In the genomic region with DNA sequence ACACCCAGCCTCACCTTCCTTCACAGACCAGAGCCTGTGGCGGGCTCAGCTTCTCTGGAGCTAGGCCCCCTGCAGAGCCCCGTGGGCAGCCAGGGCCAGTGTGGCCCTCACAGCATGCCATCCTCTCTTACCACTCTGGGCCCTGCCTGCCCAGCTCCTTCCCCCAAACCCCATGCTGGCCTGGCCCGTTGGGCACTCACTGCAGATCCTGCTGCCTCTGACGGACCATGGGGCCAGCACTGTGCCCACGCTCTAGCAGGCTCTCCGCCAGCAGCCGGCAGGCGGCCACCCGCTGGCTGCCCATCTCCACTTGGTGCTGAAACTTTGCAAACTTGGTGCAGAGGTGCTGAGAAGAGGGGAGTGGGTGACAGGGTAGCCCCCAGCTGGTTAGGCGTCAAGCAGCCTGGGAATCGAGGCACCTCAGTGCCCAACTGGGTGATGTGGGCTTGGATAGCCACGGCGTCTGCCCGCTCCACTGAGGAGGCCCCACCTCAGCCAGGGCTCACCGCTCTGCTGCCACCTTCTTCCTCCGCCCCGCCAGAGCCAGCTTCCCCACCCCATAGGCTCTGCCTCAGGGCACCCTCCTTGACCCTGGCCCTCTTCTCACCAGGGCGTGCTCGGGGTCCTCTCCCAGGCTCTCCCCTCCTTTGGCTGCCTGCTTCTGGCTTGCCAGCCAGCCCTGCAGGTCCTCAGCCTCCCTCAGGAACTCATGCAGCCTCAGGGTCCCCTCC, we compare ENCODE assay signal across 16 cellular contexts. TPM values are rescaled to one million over a fixed set of nuclear protein-coding genes. Genes with fewer than 3 reads are reported as not detected.
DNase-seq lines count a peak whose midpoint lies in the region; ATAC-seq and TF ChIP-seq lines count a peak whose summit lies in the region.
"Had no signal": no experiment of that assay in that cellular context is flagged by ENCODE, and none has a peak within 500 bp of the region (broad histone marks: within the 10 kb centered on the region; RNA-seq: fewer than 3 reads in every experiment).

No MANE protein-coding gene starts in this region.

- H3K9me3 Mint-ChIP-seq in activated naive CD4-positive, alpha-beta T cell treated with anti-CD3 and anti-CD28 coated beads, Interleukin-2, amount 10 ng/mL, durations not matched to agents 7 days and 5 days = no peaks in the 10 kb centered on the region
- no peaks in the 10 kb centered on the region for H3K9me3 Mint-ChIP-seq in HFFc6
- no peaks in the 10 kb centered on the region for H3K9me3 Mint-ChIP-seq in activated CD4-positive, alpha-beta memory T cell treated with anti-CD3 and anti-CD28 coated beads, Interleukin-2, amount 10 ng/mL, durations not matched to agents 7 days and 5 days
- no peaks in the 10 kb centered on the region for H3K9me3 Mint-ChIP-seq in naive thymus-derived CD8-positive, alpha-beta T cell
- H3K9me3 Mint-ChIP-seq: stimulated activated naive CD8-positive, alpha-beta T cell treated with anti-CD3 and anti-CD28 coated beads, Interleukin-15, amount 100 ng/mL, for 72 hours had no signal

- no peak overlapping the region for H3K4me3 Mint-ChIP-seq in activated naive CD4-positive, alpha-beta T cell treated with anti-CD3 and anti-CD28 coated beads, Interleukin-2, amount 10 ng/mL, durations not matched to agents 7 days and 5 days
- no peak overlapping the region for H3K4me3 Mint-ChIP-seq in HFFc6
- H3K4me3 Mint-ChIP-seq in activated CD4-positive, alpha-beta memory T cell treated with anti-CD3 and anti-CD28 coated beads, Interleukin-2, amount 10 ng/mL, durations not matched to agents 7 days and 5 days = no peak overlapping the region
- H3K4me3 Mint-ChIP-seq in naive thymus-derived CD8-positive, alpha-beta T cell = no peak overlapping the region

- POLR2A ChIA-PET in activated CD4-positive, alpha-beta memory T cell treated with anti-CD3 and anti-CD28 coated beads, Interleukin-2, amount 10 ng/mL, durations not matched to agents 7 days and 5 days (lab: Charles Lee) = interaction anchor here (0.9 to 1.9 kb wide), 14 partner anchors 9 to 97 kb away, joined by 3 to 16 read pairs (median 5); a partner anchor contains a TSS
- POLR2A ChIA-PET in naive thymus-derived CD8-positive, alpha-beta T cell (lab: Charles Lee) = interaction anchor here (1.1 to 1.6 kb wide), 3 partner anchors 10 to 33 kb away, joined by 3 to 4 read pairs (median 3); no protein-coding TSS in a partner anchor

- H3K27me3 Mint-ChIP-seq in activated naive CD4-positive, alpha-beta T cell treated with anti-CD3 and anti-CD28 coated beads, Interleukin-2, amount 10 ng/mL, durations not matched to agents 7 days and 5 days = peaks cover 41% of the 10 kb centered on the region
- H3K27me3 Mint-ChIP-seq in HFFc6 (ENCODE audit: insufficient read depth) = peaks cover 11% of the 10 kb centered on the region
- H3K27me3 Mint-ChIP-seq in activated CD4-positive, alpha-beta memory T cell treated with anti-CD3 and anti-CD28 coated beads, Interleukin-2, amount 10 ng/mL, durations not matched to agents 7 days and 5 days = no peaks in the 10 kb centered on the region
- no peaks in the 10 kb centered on the region for H3K27me3 Mint-ChIP-seq in naive thymus-derived CD8-positive, alpha-beta T cell
- H3K27me3 Mint-ChIP-seq: stimulated activated naive CD8-positive, alpha-beta T cell treated with anti-CD3 and anti-CD28 coated beads, Interleukin-15, amount 100 ng/mL, for 72 hours had no signal

- H3K4me1 Mint-ChIP-seq in activated naive CD4-positive, alpha-beta T cell treated with anti-CD3 and anti-CD28 coated beads, Interleukin-2, amount 10 ng/mL, durations not matched to agents 7 days and 5 days = peaks cover 12% of the 10 kb centered on the region
- peaks cover 12% of the 10 kb centered on the region for H3K4me1 Mint-ChIP-seq in HFFc6 (ENCODE audit: low read depth)
- peaks cover 19% of the 10 kb centered on the region for H3K4me1 Mint-ChIP-seq in activated CD4-positive, alpha-beta memory T cell treated with anti-CD3 and anti-CD28 coated beads, Interleukin-2, amount 10 ng/mL, durations not matched to agents 7 days and 5 days
- H3K4me1 Mint-ChIP-seq in naive thymus-derived CD8-positive, alpha-beta T cell = peaks cover 4 to 15% (median 13%) of the 10 kb centered on the region in 4 donors

- no peak for TF ChIP-seq CTCF in HFFc6 (IDR thresholded peaks at IDR 0.05)

- peak overlapping the region; percentile 87 for H3K27ac Mint-ChIP-seq in activated naive CD4-positive, alpha-beta T cell treated with anti-CD3 and anti-CD28 coated beads, Interleukin-2, amount 10 ng/mL, durations not matched to agents 7 days and 5 days
- peak overlapping the region; percentile 91 for H3K27ac Mint-ChIP-seq in HFFc6
- peak overlapping the region; percentile 84 for H3K27ac Mint-ChIP-seq in activated CD4-positive, alpha-beta memory T cell treated with anti-CD3 and anti-CD28 coated beads, Interleukin-2, amount 10 ng/mL, durations not matched to agents 7 days and 5 days
- peak overlapping the region in 9 of 10 donors; percentile 11 to 96 (median 87) for H3K27ac Mint-ChIP-seq in naive thymus-derived CD8-positive, alpha-beta T cell

- no peak for ATAC-seq in naive thymus-derived CD8-positive, alpha-beta T cell
- ATAC-seq: psoas muscle had no signal

- no peak for DNase-seq in activated naive CD4-positive, alpha-beta T cell treated with anti-CD3 and anti-CD28 coated beads, Interleukin-2, amount 10 ng/mL, durations not matched to agents 7 days and 5 days
- DNase-seq in activated naive CD4-positive, alpha-beta T cell (lab: John Stamatoyannopoulos, UW) = no peak
- DNase-seq in HFFc6 = no peak
- no peak for DNase-seq in activated CD4-positive, alpha-beta memory T cell treated with anti-CD3 and anti-CD28 coated beads, Interleukin-2, amount 10 ng/mL, durations not matched to agents 7 days and 5 days
- DNase-seq in naive thymus-derived CD8-positive, alpha-beta T cell = no peak
- no peak for DNase-seq in NCI-H526 treated with DMSO at 0.1 percent for 48 hours (lab: John Stamatoyannopoulos, UW)
- no peak for DNase-seq in nucleus accumbens (lab: John Stamatoyannopoulos, UW)
- DNase-seq in SK-N-DZ (ENCODE audit: low spot score) = no peak
- DNase-seq: heart right ventricle, NCI-H1105 treated with DMSO at 0.1 percent for 48 hours, NCI-H1930, NCI-H526, Peyer's patch, psoas muscle, uterus had no signal

- no peaks in the 10 kb centered on the region for H3K36me3 Mint-ChIP-seq in activated naive CD4-positive, alpha-beta T cell treated with anti-CD3 and anti-CD28 coated beads, Interleukin-2, amount 10 ng/mL, durations not matched to agents 7 days and 5 days
- H3K36me3 Mint-ChIP-seq in HFFc6 (ENCODE audit: low read depth) = no peaks in the 10 kb centered on the region
- H3K36me3 Mint-ChIP-seq in activated CD4-positive, alpha-beta memory T cell treated with anti-CD3 and anti-CD28 coated beads, Interleukin-2, amount 10 ng/mL, durations not matched to agents 7 days and 5 days (ENCODE audit: low read depth) = no peaks in the 10 kb centered on the region
- H3K36me3 Mint-ChIP-seq in naive thymus-derived CD8-positive, alpha-beta T cell = no peaks in the 10 kb centered on the region

- CTCF ChIA-PET in activated naive CD4-positive, alpha-beta T cell treated with anti-CD3 and anti-CD28 coated beads, Interleukin-2, amount 10 ng/mL, durations not matched to agents 7 days and 5 days (lab: Charles Lee) = interaction anchor here (0.7 to 1.3 kb wide), 5 partner anchors 14 to 97 kb away, joined by 3 to 4 read pairs (median 3); a partner anchor contains a TSS
- CTCF ChIA-PET in activated CD4-positive, alpha-beta memory T cell treated with anti-CD3 and anti-CD28 coated beads, Interleukin-2, amount 10 ng/mL, durations not matched to agents 7 days and 5 days (lab: Charles Lee) = interaction anchor here (0.7 to 1.9 kb wide), 7 partner anchors 12 to 118 kb away, joined by 3 to 12 read pairs (median 5); a partner anchor contains a TSS

RNA-seq across cellular contexts. Expression of a gene that starts 22.5 kb away (rescaled TPM):
- total RNA-seq in HFFc6 (2021; fragmentation: NEBNext Ultra II Directional; extraction: Animal tissue kit (Norgen Biotek cat#: 25700)) = under 1 TPM; 0.16 to 0.34 (median 0.24) TPM
- total RNA-seq in activated CD4-positive, alpha-beta memory T cell treated with anti-CD3 and anti-CD28 coated beads, Interleukin-2, amount 10 ng/mL, durations not matched to agents 7 days and 5 days = 1 to 10 TPM; 1.5 to 1.6 TPM
- under 1 TPM; 0.81 to 0.96 TPM for total RNA-seq in naive thymus-derived CD8-positive, alpha-beta T cell
- under 1 TPM in 1 of 3 donors, not detected in 2; 0.02 TPM for polyA plus RNA-seq in naive thymus-derived CD8-positive, alpha-beta T cell
- 0.73 and 0.75 TPM in 2 replicates for polyA plus RNA-seq in SK-N-DZ (2014; cell fraction: cytosol; rRNA removed)
- polyA plus RNA-seq in SK-N-DZ (2014; cell fraction: nucleus; rRNA removed) = 5.2 and 8.0 TPM in 2 replicates

RNA-seq across cellular contexts. Expression of a gene that starts 32.7 kb away (rescaled TPM):
- total RNA-seq in HFFc6 (2021; fragmentation: NEBNext Ultra II Directional; extraction: Animal tissue kit (Norgen Biotek cat#: 25700)) = 1 to 10 TPM; 1.6 to 3.0 (median 2.7) TPM
- total RNA-seq in activated CD4-positive, alpha-beta memory T cell treated with anti-CD3 and anti-CD28 coated beads, Interleukin-2, amount 10 ng/mL, durations not matched to agents 7 days and 5 days = 1 to 10 TPM; 6.0 to 6.8 TPM
- total RNA-seq in naive thymus-derived CD8-positive, alpha-beta T cell = 10 to 100 TPM; 40.1 to 64.9 TPM
- 1 to 10 TPM in 2 of 3 donors, under 1 TPM in 1; 0.82 to 2.9 (median 1.1) TPM for polyA plus RNA-seq in naive thymus-derived CD8-positive, alpha-beta T cell
- polyA plus RNA-seq in SK-N-DZ (2014; cell fraction: cytosol; rRNA removed) = 1.4 and 1.7 TPM in 2 replicates
- polyA plus RNA-seq in SK-N-DZ (2014; cell fraction: nucleus; rRNA removed) = 36.4 and 46.9 TPM in 2 replicates

RNA-seq across cellular contexts. Expression of a gene that starts 43.4 kb away (rescaled TPM):
- 10 to 100 TPM in 1 of 6 experiments, 1 to 10 TPM in 5; 4.9 to 11.0 (median 8.2) TPM for total RNA-seq in HFFc6 (2021; fragmentation: NEBNext Ultra II Directional; extraction: Animal tissue kit (Norgen Biotek cat#: 25700))
- total RNA-seq in activated CD4-positive, alpha-beta memory T cell treated with anti-CD3 and anti-CD28 coated beads, Interleukin-2, amount 10 ng/mL, durations not matched to agents 7 days and 5 days = 10 to 100 TPM; 18.2 to 22.4 TPM
- total RNA-seq in naive thymus-derived CD8-positive, alpha-beta T cell = 10 to 100 TPM; 60.2 to 81.4 TPM
- 10 to 100 TPM; 19.1 to 22.6 (median 20.8) TPM for polyA plus RNA-seq in naive thymus-derived CD8-positive, alpha-beta T cell
- polyA plus RNA-seq in SK-N-DZ (2014; cell fraction: cytosol; rRNA removed) = 9.5 and 10.0 TPM in 2 replicates
- 25.2 and 26.4 TPM in 2 replicates for polyA plus RNA-seq in SK-N-DZ (2014; cell fraction: nucleus; rRNA removed)

Comparison
In these comparisons a context has a peak if more than half of its experiments do, and no peak if none do; other contexts are left out.
1. RNA of a gene that starts 32.7 kb away (total RNA-seq): 40.1 to 64.9 TPM in naive thymus-derived CD8-positive, alpha-beta T cell; 6.0 to 6.8 TPM in activated CD4-positive, alpha-beta memory T cell treated with anti-CD3 and anti-CD28 coated beads, Interleukin-2, amount 10 ng/mL, durations not matched to agents 7 days and 5 days and 1.6 to 3.0 TPM in HFFc6; every median in the first group is over 4 times any median in the second.
2. Peak in every context shown above with its lines, with median percentiles within 50 percentile points of each other: H3K27ac Mint-ChIP-seq.